In genomic region chr17:75046583-75047289, GRCh38 we compare ENCODE assay signal across 8 cellular contexts. TPM values are rescaled to one million over a fixed set of nuclear protein-coding genes. Genes with fewer than 3 reads are reported as not detected.
DNase-seq lines count a peak whose midpoint lies in the region; ATAC-seq, FAIRE-seq and TF ChIP-seq lines count a peak whose summit lies in the region.

TSS of gene ATP5PD (minus strand) at chr17:75046969. CDS start at chr17:75042650, 4,319 bp downstream.
TSS of gene KCTD2 (plus strand) at chr17:75047225. CDS start at chr17:75047251, 26 bp downstream.

- peak; percentile 40 for TF ChIP-seq CTCF in HepG2 (CRISPR knock-in tag; IDR thresholded peaks at IDR 0.05)

- intact Hi-C loops in HepG2 (cut with micrococcal nuclease; ENCODE audit: unreplicated experiment) = loop anchor here (1.0 to 5.0 kb wide), 2 partner anchors 11 to 41 kb away; partner anchors contain the start of gene SLC16A5

- peak within 1 kb of the TSS; percentile 92 for H3K9ac ChIP-seq in HepG2 (ENCODE audit: insufficient read depth, low read depth, low read length)

- peak within 1 kb of the TSS; percentile 92 for H3K27ac ChIP-seq in HepG2 (ENCODE audit: extremely low read length, insufficient read depth, low read length)

- POLR2A ChIA-PET in HepG2 (lab: Yijun Ruan, JAX) = interaction anchor here (0.6 to 4.8 kb wide), 16 partner anchors 11 to 409 kb away, joined by 3 to 76 read pairs (median 4); partner anchors contain the start of genes ARMC7, CDR2L, HID1 and MRPL58

- TSS peak; percentile 78 for BruUV-seq in HepG2 (replicated peaks; lab: Mats Ljungman, UMichigan)

- WGBS in HepG2 (ENCODE audit: low lambda C conversion rate) = 1% methylated on average over 32 of the region's 60 CpGs

- TF ChIP-seq RAD21 in HepG2 (CRISPR knock-in tag; IDR thresholded peaks at IDR 0.05) = peak; percentile 18

- H3K4me1 ChIP-seq in HepG2 (ENCODE audit: insufficient read depth, low read length) = peaks cover 29% of the 10 kb centered on the region

- peaks cover 3 to 20% of the 10 kb centered on the region in 2 experiments for H3K36me3 ChIP-seq in HepG2 (replicated peaks in 1 of 2; ENCODE audit: control insufficient read depth in 1 of 2, insufficient read depth in 2 of 2, low read length in 2 of 2)

- peak; percentile 98 to 99 for TF ChIP-seq POLR2A in HepG2 (IDR thresholded peaks at IDR 0.05; ENCODE audit: insufficient read depth in 1 of 2, low read depth in 2 of 2, low read length in 2 of 2)

- peak in 1 of 2 experiments; percentile 56; a peak in 1 of 4 replicates for TF ChIP-seq EP300 in HepG2 (IDR thresholded peaks at IDR 0.05; ENCODE audit: low read depth in 2 of 2, low read length in 2 of 2)
- TF ChIP-seq EP300 in HepG2 (CRISPR knock-in tag; IDR thresholded peaks at IDR 0.05; ENCODE audit: borderline replicate concordance) = no peak; the same call in 1 of the 2 replicates

- peak within 1 kb of the TSS; percentile 93 for H3K4me2 ChIP-seq in HepG2 (ENCODE audit: low read depth, low read length)

- peak within 1 kb of the TSS; percentile 75 to 98 (median 90) for H3K4me3 ChIP-seq in HepG2 (replicated peaks in 1 of 3; ENCODE audit: insufficient read depth in 1 of 3, low read depth in 2 of 3, low read length in 3 of 3)

- no peak within 1 kb of the TSS for H2AFZ ChIP-seq in HepG2 (ENCODE audit: low read length)

- in situ Hi-C loops in HepG2 (cut with HindIII; ENCODE audit: extremely low pct_ligation_motif_present, low pct_unique_long_range_greater_than_20kb) = no loop called here

- peaks cover 29% of the 10 kb centered on the region for H3K79me2 ChIP-seq in HepG2 (ENCODE audit: insufficient read depth, low read length)

- H3K9me3 ChIP-seq in HepG2 (ENCODE audit: low read length) = no peaks in the 10 kb centered on the region

- no peaks in the 10 kb centered on the region; the same call in 1 of the 2 replicates for H4K20me1 ChIP-seq in HepG2 (ENCODE audit: insufficient read depth, low read length)

- ATAC-seq in GM19372 (IDR thresholded peaks at IDR 0.05; ENCODE audit: low read depth, unreplicated experiment) (peak; percentile 97), HG03558 (IDR thresholded peaks at IDR 0.05; ENCODE audit: extremely low read depth, unreplicated experiment) (peak; percentile 91), HepG2 (peak; percentile 98)

- DNase-seq in C1 segment of cervical spinal cord (lab: John Stamatoyannopoulos, UW) = peak; percentile 65 to 97 (median 94)
- DNase-seq in NCI-H748 treated with DMSO at 0.1 percent for 48 hours (lab: John Stamatoyannopoulos, UW) = peak; percentile 80
- DNase-seq in activated CD4-positive, alpha-beta T cell treated with anti-CD3 and anti-CD28 coated beads, Interleukin-2, amount 50 U/mL, for 4 hours = peak; percentile 90 to 92
- DNase-seq in dermis blood vessel endothelial cell = peak; percentile 97
- peak; percentile 97 for DNase-seq in HepG2 (ENCODE audit: low spot score)
- DNase-seq in stimulated activated CD4-positive, alpha-beta T cell treated with anti-CD3 and anti-CD28 coated beads, Interleukin-4, amount 100 ng/mL, for 1 hour = peak; percentile 93

- FAIRE-seq in HepG2 (lab: Jason Lieb, UNC) = peak; percentile 96

- H3K27me3 ChIP-seq in HepG2 (ENCODE audit: control insufficient read depth in 1 of 2, insufficient read depth in 2 of 2, low read length in 2 of 2) = no peaks in the 10 kb centered on the region; a peak in 1 of 5 replicates

- CTCF ChIA-PET in HepG2 (lab: Yijun Ruan, JAX; ENCODE audit: low intra/inter-chr PET ratio, low total read pairs) = no interaction called here

TF ChIP-seq in HepG2, 621 proteins besides CTCF, POLR2A, EP300 and RAD21 (continues in another document):
- peak; percentile 65; the same call in 1 of the 2 replicates for TF ChIP-seq TFAP4 (IDR thresholded peaks at IDR 0.05; ENCODE audit: borderline replicate concordance, low read depth)
- TF ChIP-seq ZNF547 (CRISPR knock-in tag; IDR thresholded peaks at IDR 0.05) = peak; percentile 93
- TF ChIP-seq ZBTB25 (CRISPR knock-in tag; IDR thresholded peaks at IDR 0.05) = peak; percentile 66; the same call in 1 of the 2 replicates
- TF ChIP-seq MBNL3 (CRISPR knock-in tag; conservative IDR thresholded peaks at IDR 0.05) = no peak
- TF ChIP-seq ZKSCAN5 (CRISPR knock-in tag; IDR thresholded peaks at IDR 0.05) = no peak

RNA-seq across cellular contexts. Expression of gene ATP5PD, which starts in this region (rescaled TPM):
- total RNA-seq in dermis blood vessel endothelial cell (214 and 256 TPM in 2 replicates), HepG2 (2016; rRNA removed; fragmentation: Illumina TruSeq; extraction: Trizol) (428 and 565 TPM in 2 replicates)
- 145 and 147 TPM in 2 replicates for total RNA-seq in HepG2 (2016; cell fraction: cytosol; rRNA removed; fragmentation: Illumina TruSeq; extraction: Trizol; ENCODE audit: low read depth)
- total RNA-seq in HepG2 (2016; cell fraction: insoluble cytoplasmic fraction; rRNA removed; fragmentation: Illumina TruSeq; extraction: Trizol) = 423 and 597 TPM in 2 replicates
- 127 and 132 TPM in 2 replicates for total RNA-seq in HepG2 (2016; cell fraction: membrane; rRNA removed; fragmentation: Illumina TruSeq; extraction: Trizol)
- 130 and 138 TPM in 2 replicates for total RNA-seq in HepG2 (2016; cell fraction: nucleus; rRNA removed; fragmentation: Illumina TruSeq; extraction: Trizol)
- polyA plus RNA-seq in HepG2 (2011; rRNA removed) = 151 and 158 TPM in 2 replicates
- polyA plus RNA-seq in HepG2 (2011; cell fraction: cytosol; rRNA removed) = 234 and 269 TPM in 2 replicates
- polyA plus RNA-seq in HepG2 (2011; cell fraction: nucleus; rRNA removed) = 56.2 and 75.0 TPM in 2 replicates
- polyA plus RNA-seq in HepG2 (2012) = 326 and 491 TPM in 2 replicates
- 154 and 165 TPM in 2 replicates for polyA plus RNA-seq in HepG2 (2016; cell fraction: cytosol; fragmentation: Illumina TruSeq; extraction: Trizol; ENCODE audit: low read depth)
- polyA plus RNA-seq in HepG2 (2016; cell fraction: insoluble cytoplasmic fraction; fragmentation: Illumina TruSeq; extraction: Trizol; ENCODE audit: low read depth) = 570 and 628 TPM in 2 replicates
- 119 and 124 TPM in 2 replicates for polyA plus RNA-seq in HepG2 (2016; cell fraction: membrane; fragmentation: Illumina TruSeq; extraction: Trizol; ENCODE audit: low read depth)
- polyA plus RNA-seq in HepG2 (2016; cell fraction: nucleus; fragmentation: Illumina TruSeq; extraction: Trizol; ENCODE audit: insufficient read depth, low read depth) = 239 and 245 TPM in 2 replicates
- polyA minus RNA-seq in HepG2 (2011; rRNA and poly(A)+ RNA removed; ENCODE audit: low replicate concordance) = 144 and 283 TPM in 2 replicates
- 85.5 and 89.1 TPM in 2 replicates for polyA minus RNA-seq in HepG2 (2011; cell fraction: cytosol; rRNA and poly(A)+ RNA removed)
- 33.7 and 56.1 TPM in 2 replicates for polyA minus RNA-seq in HepG2 (2011; cell fraction: nucleus; rRNA and poly(A)+ RNA removed)

RNA-seq across cellular contexts. Expression of gene KCTD2, which starts in this region (rescaled TPM):
- total RNA-seq in dermis blood vessel endothelial cell = 17.4 and 22.8 TPM in 2 replicates
- total RNA-seq in HepG2 (2016; rRNA removed; fragmentation: Illumina TruSeq; extraction: Trizol) = 27.5 and 28.3 TPM in 2 replicates
- 3.8 and 5.6 TPM in 2 replicates for total RNA-seq in HepG2 (2016; cell fraction: cytosol; rRNA removed; fragmentation: Illumina TruSeq; extraction: Trizol; ENCODE audit: low read depth)
- total RNA-seq in HepG2 (2016; cell fraction: insoluble cytoplasmic fraction; rRNA removed; fragmentation: Illumina TruSeq; extraction: Trizol) = 24.3 and 26.6 TPM in 2 replicates
- 15.3 and 15.8 TPM in 2 replicates for total RNA-seq in HepG2 (2016; cell fraction: membrane; rRNA removed; fragmentation: Illumina TruSeq; extraction: Trizol)
- total RNA-seq in HepG2 (2016; cell fraction: nucleus; rRNA removed; fragmentation: Illumina TruSeq; extraction: Trizol) = 16.1 TPM in 2 replicates
- polyA plus RNA-seq in HepG2 (2011; rRNA removed) = 32.6 and 35.2 TPM in 2 replicates
- 26.2 and 29.9 TPM in 2 replicates for polyA plus RNA-seq in HepG2 (2011; cell fraction: cytosol; rRNA removed)
- 26.6 and 29.2 TPM in 2 replicates for polyA plus RNA-seq in HepG2 (2011; cell fraction: nucleus; rRNA removed)
- 15.9 and 21.3 TPM in 2 replicates for polyA plus RNA-seq in HepG2 (2012)
- polyA plus RNA-seq in HepG2 (2016; cell fraction: cytosol; fragmentation: Illumina TruSeq; extraction: Trizol; ENCODE audit: low read depth) = 2.8 and 2.9 TPM in 2 replicates
- 23.4 and 28.3 TPM in 2 replicates for polyA plus RNA-seq in HepG2 (2016; cell fraction: insoluble cytoplasmic fraction; fragmentation: Illumina TruSeq; extraction: Trizol; ENCODE audit: low read depth)
- 9.8 and 10.2 TPM in 2 replicates for polyA plus RNA-seq in HepG2 (2016; cell fraction: membrane; fragmentation: Illumina TruSeq; extraction: Trizol; ENCODE audit: low read depth)
- polyA plus RNA-seq in HepG2 (2016; cell fraction: nucleus; fragmentation: Illumina TruSeq; extraction: Trizol; ENCODE audit: insufficient read depth, low read depth) = 26.8 and 29.5 TPM in 2 replicates
- polyA minus RNA-seq in HepG2 (2011; rRNA and poly(A)+ RNA removed; ENCODE audit: low replicate concordance) = 25.3 and 27.5 TPM in 2 replicates
- 11.1 and 12.5 TPM in 2 replicates for polyA minus RNA-seq in HepG2 (2011; cell fraction: cytosol; rRNA and poly(A)+ RNA removed)
- polyA minus RNA-seq in HepG2 (2011; cell fraction: nucleus; rRNA and poly(A)+ RNA removed) = 9.7 and 12.8 TPM in 2 replicates

Comparison
In these comparisons a context has a peak if more than half of its experiments do, and no peak if none do; other contexts are left out.
1. Peak in every context shown above with its lines: DNase-seq, ATAC-seq, H3K4me3 ChIP-seq and H3K27ac ChIP-seq.